23 cellular contexts compared by ENCODE assay signal in genomic region chr15:68531794-68532193, GRCh38. TPM values are rescaled to one million over a fixed set of nuclear protein-coding genes. Genes with fewer than 3 reads are reported as not detected.
DNase-seq lines count a peak whose midpoint lies in the region; ATAC-seq, FAIRE-seq and TF ChIP-seq lines count a peak whose summit lies in the region.
"Had no signal": no experiment of that assay in that cellular context is flagged by ENCODE, and none has a peak within 500 bp of the region (broad histone marks: within the 10 kb centered on the region; RNA-seq: fewer than 3 reads in every experiment).

No MANE protein-coding gene starts in this region.

- DNase-seq in chondrocyte (ENCODE audit: low spot score) (no peak), pancreas (no peak), GM13976 (ENCODE audit: low spot score) (no peak), right cardiac atrium (no peak)
- DNase-seq: 8988T; AML-193; Caco-2; Calu3; CD4-positive, alpha-beta T cell; CD8-positive, alpha-beta T cell; DMS79 treated with DMSO at 0.1 percent for 48 hours; GF-D8 had no signal

- peak; percentile 55 for FAIRE-seq in A204.1 (lab: Jason Lieb, UNC)
- peak; percentile 23 for FAIRE-seq in pancreas (lab: Jason Lieb, UNC)
- FAIRE-seq: D721Med, G401.6, GM12891, GM18507 had no signal

- H3K27ac ChIP-seq in HEK293 (ENCODE audit: extremely low read depth, low read depth, low read length), result no peak overlapping the region
- no peak overlapping the region for H3K27ac ChIP-seq in pancreas
- H3K27ac ChIP-seq in right cardiac atrium (ENCODE audit: low read length), result no peak overlapping the region
- H3K27ac ChIP-seq: A549; BLaER1 treated with 17β-estradiol and CSF1 and Interleukin-3, amounts not matched to agents 10 nM and 100 nM; C4-2B had no signal

- ATAC-seq in pancreas (no peak), right cardiac atrium (no peak), esophagus mucosa (no peak)
- ATAC-seq: A549; CD8-positive, alpha-beta T cell had no signal

- H3K27ac Mint-ChIP-seq in chondrocyte (ENCODE audit: unreplicated experiment), result peak overlapping the region; percentile 37
- H3K27ac Mint-ChIP-seq: B cell; CD4-positive, alpha-beta T cell; CD8-positive, alpha-beta T cell had no signal

- intact Hi-C loops in pancreas (cut with DNase I) (no loop called here), right cardiac atrium (cut with DNase I) (no loop called here)

- H3K36me3 ChIP-seq in HEK293 (ENCODE audit: control insufficient read depth in 2 of 2, insufficient read depth in 1 of 2, low read length in 2 of 2), result no peaks in the 10 kb centered on the region
- H3K36me3 ChIP-seq in pancreas, result no peaks in the 10 kb centered on the region
- H3K36me3 ChIP-seq: BLaER1 treated with 17β-estradiol and CSF1 and Interleukin-3, amounts not matched to agents 10 nM and 100 nM had no signal

- in situ Hi-C loops in GM13976 (cut with MboI; ENCODE audit: low sequenced_read_pairs, unreplicated experiment), result loop anchor here (25.0 kb wide), 1 partner anchor 219 kb away; no protein-coding TSS in a partner anchor

- H3K4me3 Mint-ChIP-seq in chondrocyte (ENCODE audit: unreplicated experiment), result no peak overlapping the region
- H3K4me3 Mint-ChIP-seq: B cell; CD4-positive, alpha-beta T cell; CD8-positive, alpha-beta T cell had no signal

- H3K4me1 ChIP-seq in HEK293 (ENCODE audit: control insufficient read depth, insufficient read depth, low read length) (no peaks in the 10 kb centered on the region), pancreas (no peaks in the 10 kb centered on the region), right cardiac atrium (ENCODE audit: control insufficient read depth, insufficient read depth, low read length) (no peaks in the 10 kb centered on the region)

- H3K9me3 ChIP-seq in HEK293 (ENCODE audit: control insufficient read depth, insufficient read depth, low read depth, low read length) (no peaks in the 10 kb centered on the region; the same call in 1 of the 2 replicates), pancreas (no peaks in the 10 kb centered on the region), right cardiac atrium (ENCODE audit: control insufficient read depth, low read length) (no peaks in the 10 kb centered on the region)

- no peaks in the 10 kb centered on the region for H3K27me3 ChIP-seq in pancreas
- no peaks in the 10 kb centered on the region for H3K27me3 ChIP-seq in right cardiac atrium (ENCODE audit: control insufficient read depth, insufficient read depth)
- H3K27me3 ChIP-seq: BLaER1 treated with 17β-estradiol and CSF1 and Interleukin-3, amounts not matched to agents 10 nM and 100 nM had no signal

- peaks cover 44% of the 10 kb centered on the region for H3K36me3 Mint-ChIP-seq in chondrocyte (ENCODE audit: low read depth)
- H3K36me3 Mint-ChIP-seq: CD8-positive, alpha-beta T cell had no signal

- TF ChIP-seq CTCF in HEK293 (tag by site-specific recombination; IDR thresholded peaks at IDR 0.05) (no peak), chondrocyte (IDR thresholded peaks at IDR 0.05) (no peak), pancreas (IDR thresholded peaks at IDR 0.05) (no peak), GM13976 (IDR thresholded peaks at IDR 0.05; ENCODE audit: borderline replicate concordance, control extremely low read depth, extremely low read depth, insufficient read depth, missing control alignments) (no peak)

- H3K4me3 ChIP-seq in HEK293 (ENCODE audit: low read depth, low read length), result no peak overlapping the region
- H3K4me3 ChIP-seq in pancreas, result no peak overlapping the region
- H3K4me3 ChIP-seq in right cardiac atrium (ENCODE audit: low read length), result no peak overlapping the region
- H3K4me3 ChIP-seq: A549; BLaER1 treated with 17β-estradiol and CSF1 and Interleukin-3, amounts not matched to agents 10 nM and 100 nM had no signal

- peaks cover 29% of the 10 kb centered on the region for H3K9me3 Mint-ChIP-seq in chondrocyte (ENCODE audit: low read depth)

- H3K27me3 Mint-ChIP-seq in chondrocyte (ENCODE audit: low read depth), result no peaks in the 10 kb centered on the region
- H3K27me3 Mint-ChIP-seq: B cell had no signal

- peaks cover 72% of the 10 kb centered on the region for H3K4me1 Mint-ChIP-seq in chondrocyte (ENCODE audit: low read depth)

- POLR2A ChIA-PET in HEK293 (lab: Yijun Ruan, JAX), result no interaction called here

- CTCF ChIA-PET in HEK293 (lab: Yijun Ruan, JAX), result interaction anchor here (0.6 to 1.2 kb wide), 4 partner anchors 8 to 225 kb away, joined by 3 to 4 read pairs (median 3); no protein-coding TSS in a partner anchor

TF ChIP-seq in HEK293, 187 proteins besides CTCF, POLR2A, EP300 and RAD21:
- TF ChIP-seq ZNF114 (tag by site-specific recombination; IDR thresholded peaks at IDR 0.05) (no peak), SETDB1 (IDR thresholded peaks at IDR 0.05; ENCODE audit: insufficient read length, low read length) (peak; percentile 97), ZNF174 (tag by site-specific recombination; IDR thresholded peaks at IDR 0.05) (no peak), ZNF530 (tag by site-specific recombination; IDR thresholded peaks at IDR 0.05; ENCODE audit: low read depth) (no peak), ZNF362 (tag by site-specific recombination; IDR thresholded peaks at IDR 0.05) (peak; percentile 29; the same call in 1 of the 2 replicates), ZBTB49 (tag by site-specific recombination; IDR thresholded peaks at IDR 0.05; ENCODE audit: low read depth) (no peak), ZNF558 (tag by site-specific recombination; IDR thresholded peaks at IDR 0.05) (peak; percentile 91), ZNF23 (tag by site-specific recombination; IDR thresholded peaks at IDR 0.05; ENCODE audit: borderline replicate concordance) (no peak)

RNA-seq across cellular contexts. Expression of gene CORO2B, which starts 47.0 kb away (rescaled TPM):
- total RNA-seq in chondrocyte (79.4 to 123 TPM (median 82.5 TPM) in 3 replicates), pancreas (1 to 10 TPM in 3 of 6 donors, under 1 TPM in 3; 0.56 to 3.3 (median 1.4) TPM), right cardiac atrium (10 to 100 TPM in 3 of 4 donors, 1 to 10 TPM in 1; 5.8 to 13.7 (median 11.3) TPM), esophagus mucosa (0.12 TPM)
- polyA plus RNA-seq in pancreas (1 to 10 TPM; 1.5 to 7.7 TPM), right cardiac atrium (6.9 TPM)
- total RNA-seq: CD4-positive, alpha-beta T cell had no signal
